17 cellular contexts compared by ENCODE assay signal in genomic region chr1:198763298-198763714, GRCh38.
DNase-seq lines count a peak whose midpoint lies in the region; ATAC-seq, FAIRE-seq and TF ChIP-seq lines count a peak whose summit lies in the region.
"Had no signal": no experiment of that assay in that cellular context is flagged by ENCODE, and none has a peak within 500 bp of the region (broad histone marks: within the 10 kb centered on the region; RNA-seq: fewer than 3 reads in every experiment).

No MANE protein-coding gene starts in this region.

- H3K9me3 Mint-ChIP-seq in activated naive CD4-positive, alpha-beta T cell treated with anti-CD3 and anti-CD28 coated beads, Interleukin-2, amount 50 U/mL, for 72 hours = no peaks in the 10 kb centered on the region
- H3K9me3 Mint-ChIP-seq in activated naive CD4-positive, alpha-beta T cell treated with anti-CD3 and anti-CD28 coated beads, Interleukin-2, amount 10 ng/mL, durations not matched to agents 7 days and 5 days = no peaks in the 10 kb centered on the region
- H3K9me3 Mint-ChIP-seq in H9 = no peaks in the 10 kb centered on the region; a peak in 1 of 5 replicates
- H3K9me3 Mint-ChIP-seq: GM23338, IgD-negative memory B cell had no signal

- no peaks in the 10 kb centered on the region for H3K27me3 ChIP-seq in H9 (ENCODE audit: insufficient read depth, low read length)
- H3K27me3 ChIP-seq: pancreas, suprapubic skin had no signal

- H4K20me1 ChIP-seq in H9 (ENCODE audit: control insufficient read depth, insufficient read depth, insufficient read length) = no peaks in the 10 kb centered on the region

- no peaks in the 10 kb centered on the region for H3K79me1 ChIP-seq in H9 (ENCODE audit: insufficient read depth, low read depth, low read length, poor library complexity, severe bottlenecking)

- H2BK5ac ChIP-seq in H9 (ENCODE audit: insufficient read length, low read length) = no peak overlapping the region

- H3K79me2 ChIP-seq in H9 (ENCODE audit: insufficient read depth, low read length) = no peaks in the 10 kb centered on the region

- H3K23me2 ChIP-seq in H9 (ENCODE audit: insufficient read length, low read depth, low read length, poor library complexity, severe bottlenecking) = no peaks in the 10 kb centered on the region

- H3K27me3 Mint-ChIP-seq in activated naive CD4-positive, alpha-beta T cell treated with anti-CD3 and anti-CD28 coated beads, Interleukin-2, amount 10 ng/mL, durations not matched to agents 7 days and 5 days = no peaks in the 10 kb centered on the region
- H3K27me3 Mint-ChIP-seq in H9 (ENCODE audit: low read depth) = no peaks in the 10 kb centered on the region; the same call in 1 of the 2 replicates
- H3K27me3 Mint-ChIP-seq: IgD-negative memory B cell had no signal

- ATAC-seq in activated naive CD4-positive, alpha-beta T cell treated with anti-CD3 and anti-CD28 coated beads, Interleukin-2, amount 50 U/mL, for 72 hours = peak; percentile 52 to 54
- ATAC-seq: GM23338, left ventricle myocardium superior had no signal

- no peak overlapping the region for H3K23ac ChIP-seq in H9 (ENCODE audit: insufficient read length, low read depth, low read length)

- H3K4me2 ChIP-seq in H9 (ENCODE audit: insufficient read depth, insufficient read length, low read length) = no peak overlapping the region
- H3K4me2 ChIP-seq: GM23338 had no signal

- peaks cover 14% of the 10 kb centered on the region for H3K4me1 Mint-ChIP-seq in activated naive CD4-positive, alpha-beta T cell treated with anti-CD3 and anti-CD28 coated beads, Interleukin-2, amount 10 ng/mL, durations not matched to agents 7 days and 5 days
- H3K4me1 Mint-ChIP-seq in H9 = no peaks in the 10 kb centered on the region
- H3K4me1 Mint-ChIP-seq: GM23338 had no signal

- peaks cover 0 to 10% of the 10 kb centered on the region in 2 donors for H3K36me3 Mint-ChIP-seq in activated naive CD4-positive, alpha-beta T cell treated with anti-CD3 and anti-CD28 coated beads, Interleukin-2, amount 50 U/mL, for 72 hours
- peaks cover 15% of the 10 kb centered on the region for H3K36me3 Mint-ChIP-seq in activated naive CD4-positive, alpha-beta T cell treated with anti-CD3 and anti-CD28 coated beads, Interleukin-2, amount 10 ng/mL, durations not matched to agents 7 days and 5 days
- H3K36me3 Mint-ChIP-seq in H9 (ENCODE audit: insufficient read depth in 1 of 3, low read depth in 3 of 3) = no peaks in the 10 kb centered on the region
- H3K36me3 Mint-ChIP-seq: IgD-negative memory B cell had no signal

- no peak overlapping the region for H3T11ph ChIP-seq in H9 (ENCODE audit: low read length)

- no CpG with 5 or more reads among the region's 1 CpG for WGBS in H9 (ENCODE audit: extremely low coverage, insufficient read length, low lambda C conversion rate)

- DNase-seq in activated naive CD4-positive, alpha-beta T cell treated with anti-CD3 and anti-CD28 coated beads, Interleukin-2, amount 50 U/mL, for 72 hours (ENCODE audit: low spot score in 2 of 2) = no peak
- DNase-seq in activated naive CD4-positive, alpha-beta T cell treated with anti-CD3 and anti-CD28 coated beads, Interleukin-2, amount 10 ng/mL, durations not matched to agents 7 days and 5 days = no peak
- DNase-seq in NCI-H526 treated with DMSO at 0.1 percent for 48 hours (lab: John Stamatoyannopoulos, UW) (peak; percentile 28), fibroblast of mammary gland (ENCODE audit: low read depth) (peak; percentile 59), urothelium cell line (ENCODE audit: low spot score) (peak; percentile 33), cerebellar nuclear complex (lab: John Stamatoyannopoulos, UW) (no peak), H9 (no peak)
- DNase-seq in activated CD4-positive, CD25-positive, alpha-beta regulatory T cell treated with anti-CD3 and anti-CD28 coated beads, Interleukin-2, amount 50 U/mL, for 72 hours = no peak
- DNase-seq: activated effector memory CD4-positive, alpha-beta T cell treated with anti-CD3 and anti-CD28 coated beads, Interleukin-2, amount 50 U/mL, for 16 hours; left ventricle myocardium superior; NCI-H446; pancreas; SHP77 treated with DMSO at 0.1 percent for 48 hours had no signal

- TF ChIP-seq CTCF in fibroblast of mammary gland (conservative IDR thresholded peaks at IDR 0.05; ENCODE audit: control insufficient read depth, insufficient read depth, low read depth, low read length) = no peak
- TF ChIP-seq CTCF in H9 (conservative IDR thresholded peaks at IDR 0.05) = no peak

- no peaks in the 10 kb centered on the region for H3K4me1 ChIP-seq in H9 (ENCODE audit: insufficient read depth, low read length)
- H3K4me1 ChIP-seq: pancreas, suprapubic skin had no signal

- no peak overlapping the region for H3K4ac ChIP-seq in H9 (ENCODE audit: low read depth, low read length)

- no peak overlapping the region for H3K9ac ChIP-seq in H9 (ENCODE audit: extremely low read depth, insufficient read length, low read length)

- no peak overlapping the region for H4K5ac ChIP-seq in H9 (ENCODE audit: insufficient read length, low read depth, low read length)

- no peak overlapping the region for H3K18ac ChIP-seq in H9 (ENCODE audit: insufficient read length, low read depth, low read length)

- no peak overlapping the region for H3K4me3 ChIP-seq in fibroblast of mammary gland (ENCODE audit: control insufficient read depth, low read depth, low read length)
- H3K4me3 ChIP-seq: GM23338, pancreas, suprapubic skin had no signal

- H3K27ac ChIP-seq in H9 (ENCODE audit: insufficient read length, low read depth, low read length) = no peak overlapping the region
- H3K27ac ChIP-seq: pancreas, suprapubic skin had no signal

- no peak overlapping the region for H2BK15ac ChIP-seq in H9 (ENCODE audit: low read depth, low read length)

- H4K8ac ChIP-seq in H9 (replicated peaks; ENCODE audit: insufficient read length, low read depth, low read length) = no peak overlapping the region

- CTCF ChIA-PET in activated naive CD4-positive, alpha-beta T cell treated with anti-CD3 and anti-CD28 coated beads, Interleukin-2, amount 10 ng/mL, durations not matched to agents 7 days and 5 days (lab: Charles Lee) = interaction anchor here (1.5 to 1.7 kb wide), 2 partner anchors 15 to 350 kb away, joined by 3 to 5 read pairs; no protein-coding TSS in a partner anchor

- no peak overlapping the region for H2BK20ac ChIP-seq in H9 (ENCODE audit: low read depth, low read length, poor library complexity, severe bottlenecking)

- no peak overlapping the region for H2BK120ac ChIP-seq in H9 (ENCODE audit: low read depth, low read length, poor library complexity, severe bottlenecking)

- H2BK12ac ChIP-seq in H9 (ENCODE audit: insufficient read length, low read depth, low read length) = no peak overlapping the region

- FAIRE-seq in urothelium cell line (lab: Jason Lieb, UNC) = no peak
- FAIRE-seq: G401.6, pancreas had no signal

- peak overlapping the region in 1 of 2 donors; percentile 55 for H3K27ac Mint-ChIP-seq in activated naive CD4-positive, alpha-beta T cell treated with anti-CD3 and anti-CD28 coated beads, Interleukin-2, amount 50 U/mL, for 72 hours
- H3K27ac Mint-ChIP-seq in activated naive CD4-positive, alpha-beta T cell treated with anti-CD3 and anti-CD28 coated beads, Interleukin-2, amount 10 ng/mL, durations not matched to agents 7 days and 5 days = no peak overlapping the region
- no peak overlapping the region for H3K27ac Mint-ChIP-seq in H9
- H3K27ac Mint-ChIP-seq: GM23338 had no signal

- H4K91ac ChIP-seq in H9 (ENCODE audit: insufficient read length, low read depth, low read length) = no peak overlapping the region

- no peaks in the 10 kb centered on the region for H3K9me3 ChIP-seq in H9 (ENCODE audit: control insufficient read depth, low read depth, low read length)
- H3K9me3 ChIP-seq: pancreas, suprapubic skin had no signal

- no peak overlapping the region for H2AK5ac ChIP-seq in H9 (ENCODE audit: insufficient read length, low read length)

- H3K56ac ChIP-seq in H9 (ENCODE audit: insufficient read length, low read depth, low read length) = no peak overlapping the region

- H3K4me3 Mint-ChIP-seq in activated naive CD4-positive, alpha-beta T cell treated with anti-CD3 and anti-CD28 coated beads, Interleukin-2, amount 10 ng/mL, durations not matched to agents 7 days and 5 days = no peak overlapping the region
- no peak overlapping the region for H3K4me3 Mint-ChIP-seq in H9
- H3K4me3 Mint-ChIP-seq: GM23338, IgD-negative memory B cell had no signal

- no peak overlapping the region for H3K14ac ChIP-seq in H9 (ENCODE audit: insufficient read depth, low read length)

- no peak overlapping the region for H2AFZ ChIP-seq in H9 (ENCODE audit: low read length)
- H2AFZ ChIP-seq: GM23338 had no signal

Comparison
In these comparisons a context has a peak if more than half of its experiments do, and no peak if none do; other contexts are left out.
1. DNase-seq: peak in NCI-H526 treated with DMSO at 0.1 percent for 48 hours (single experiment), fibroblast of mammary gland (single experiment) and urothelium cell line (single experiment); none in activated naive CD4-positive, alpha-beta T cell treated with anti-CD3 and anti-CD28 coated beads, Interleukin-2, amount 50 U/mL, for 72 hours (0 of 2), activated naive CD4-positive, alpha-beta T cell treated with anti-CD3 and anti-CD28 coated beads, Interleukin-2, amount 10 ng/mL, durations not matched to agents 7 days and 5 days (single experiment), cerebellar nuclear complex (0 of 2), activated CD4-positive, CD25-positive, alpha-beta regulatory T cell treated with anti-CD3 and anti-CD28 coated beads, Interleukin-2, amount 50 U/mL, for 72 hours (single experiment) and H9 (single experiment).